Comparison of ENCODE assay signal across 1 cellular context in the genomic region with DNA sequence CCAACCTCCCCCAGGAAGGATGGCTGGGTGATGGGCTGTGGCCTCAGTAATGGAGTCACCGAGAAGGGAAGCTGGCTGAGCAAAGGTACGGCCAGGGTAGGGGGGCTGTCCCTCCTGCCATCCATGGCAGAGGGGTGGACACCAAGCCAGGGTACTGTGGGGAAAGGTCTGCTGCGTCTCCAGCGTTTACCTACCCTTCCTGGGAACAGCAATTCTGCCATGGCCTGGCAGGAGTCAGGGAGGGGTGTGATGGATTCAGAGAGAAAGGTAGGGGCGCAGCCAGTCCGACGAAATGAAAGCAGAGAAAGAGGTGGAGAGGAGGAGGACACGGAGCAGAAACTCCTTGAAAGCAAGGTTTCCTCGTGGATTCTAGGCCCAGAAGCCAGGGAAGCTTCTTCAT.
TF ChIP-seq lines count a peak whose summit lies in the region.

No MANE protein-coding gene starts in this region.

TF ChIP-seq in A549, 52 proteins besides CTCF, POLR2A, EP300 and RAD21:
- TF ChIP-seq HOXA7 (CRISPR knock-in tag; IDR thresholded peaks at IDR 0.05) (no peak), POLR2AphosphoS2 (conservative IDR thresholded peaks at IDR 0.05; ENCODE audit: low read length) (no peak)
- TF ChIP-seq, protein P1, sequence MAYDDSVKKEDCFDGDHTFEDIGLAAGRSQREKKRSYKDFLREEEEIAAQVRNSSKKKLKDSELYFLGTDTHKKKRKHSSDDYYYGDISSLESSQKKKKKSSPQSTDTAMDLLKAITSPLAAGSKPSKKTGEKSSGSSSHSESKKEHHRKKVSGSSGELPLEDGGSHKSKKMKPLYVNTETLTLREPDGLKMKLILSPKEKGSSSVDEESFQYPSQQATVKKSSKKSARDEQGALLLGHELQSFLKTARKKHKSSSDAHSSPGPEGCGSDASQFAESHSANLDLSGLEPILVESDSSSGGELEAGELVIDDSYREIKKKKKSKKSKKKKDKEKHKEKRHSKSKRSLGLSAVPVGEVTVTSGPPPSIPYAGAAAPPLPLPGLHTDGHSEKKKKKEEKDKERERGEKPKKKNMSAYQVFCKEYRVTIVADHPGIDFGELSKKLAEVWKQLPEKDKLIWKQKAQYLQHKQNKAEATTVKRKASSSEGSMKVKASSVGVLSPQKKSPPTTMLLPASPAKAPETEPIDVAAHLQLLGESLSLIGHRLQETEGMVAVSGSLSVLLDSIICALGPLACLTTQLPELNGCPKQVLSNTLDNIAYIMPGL (CRISPR knock-in tag; IDR thresholded peaks at IDR 0.05; ENCODE audit: borderline replicate concordance), result no peak
